20 cellular contexts compared by ENCODE assay signal in the genomic region with DNA sequence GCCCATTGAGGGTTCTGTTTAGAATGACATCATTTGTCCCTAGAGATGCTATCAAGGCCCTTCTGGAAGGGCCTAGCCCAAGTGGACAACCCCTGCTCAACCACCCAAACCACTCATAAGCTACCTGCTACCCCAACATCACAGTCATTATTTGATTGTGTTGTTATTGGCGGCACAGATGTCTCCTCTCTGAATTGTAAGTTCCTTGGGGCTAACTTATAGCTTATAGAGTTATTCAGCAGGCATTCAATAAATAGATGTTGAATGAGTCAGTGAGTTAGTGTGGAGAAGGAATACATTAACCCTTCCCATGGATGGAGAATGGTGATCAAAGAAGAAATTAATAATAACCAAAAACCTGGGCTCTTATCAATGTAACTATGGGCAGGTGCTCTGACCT.
DNase-seq lines count a peak whose midpoint lies in the region; ATAC-seq and TF ChIP-seq lines count a peak whose summit lies in the region.
"Had no signal": no experiment of that assay in that cellular context is flagged by ENCODE, and none has a peak within 500 bp of the region (broad histone marks: within the 10 kb centered on the region; RNA-seq: fewer than 3 reads in every experiment).

No MANE protein-coding gene starts in this region.

- peak; percentile 56 for DNase-seq in ELR (ENCODE audit: low read depth)
- DNase-seq in PC-3, result peak; percentile 19
- DNase-seq in choroid plexus epithelial cell (ENCODE audit: low read depth), result peak; percentile 28
- peak; percentile 80 for DNase-seq in osteoblast (ENCODE audit: insufficient read length, low spot score, missing footprints)
- no peak for DNase-seq in tibial nerve (ENCODE audit: low spot score in 2 of 2)
- no peak for DNase-seq in A172 (ENCODE audit: low spot score)
- DNase-seq in AG20443 (ENCODE audit: low spot score), result no peak
- DNase-seq: DMS 273 treated with DMSO at 0.1 percent for 48 hours, DND-41, GF-D8, NCI-H1417 treated with DMSO at 0.1 percent for 48 hours, NCI-H187 treated with DMSO at 0.1 percent for 48 hours, NCI-H226, NCI-H524, NCI-H82, SJCRH30 had no signal

- H3K4me2 ChIP-seq in PC-3 (ENCODE audit: low read length) (no peak overlapping the region), osteoblast (ENCODE audit: insufficient read depth, low read length) (no peak overlapping the region)

- no peak overlapping the region for H2AFZ ChIP-seq in PC-3 (ENCODE audit: low read length)
- no peak overlapping the region for H2AFZ ChIP-seq in osteoblast (ENCODE audit: low read length)

- no peak overlapping the region for H3K4me3 ChIP-seq in PC-3 (ENCODE audit: low read length)
- no peak overlapping the region for H3K4me3 ChIP-seq in choroid plexus epithelial cell (ENCODE audit: low read depth, low read length)
- H3K4me3 ChIP-seq in osteoblast (ENCODE audit: insufficient read depth, low read length), result no peak overlapping the region
- H3K4me3 ChIP-seq in tibial nerve, result no peak overlapping the region
- H3K4me3 ChIP-seq: SJCRH30 had no signal

- H3K27ac ChIP-seq in PC-3 (ENCODE audit: low read length) (no peak overlapping the region), osteoblast (ENCODE audit: low read depth, low read length) (no peak overlapping the region), tibial nerve (no peak overlapping the region)
- H3K27ac ChIP-seq: C4-2B, KMS-11, RWPE1, SJCRH30 had no signal

- H3K4me1 ChIP-seq in PC-3 (ENCODE audit: insufficient read depth, low read length) (no peaks in the 10 kb centered on the region), osteoblast (ENCODE audit: insufficient read depth, low read length) (peaks cover 17% of the 10 kb centered on the region), tibial nerve (peaks cover 0 to 12% (median 0%) of the 10 kb centered on the region in 4 donors)
- H3K4me1 ChIP-seq: SJCRH30 had no signal

- H3K79me2 ChIP-seq in PC-3 (ENCODE audit: low read length), result no peaks in the 10 kb centered on the region
- no peaks in the 10 kb centered on the region for H3K79me2 ChIP-seq in osteoblast (ENCODE audit: insufficient read depth, low read length)

- no peak for TF ChIP-seq CTCF in PC-3 (conservative IDR thresholded peaks at IDR 0.05; ENCODE audit: low read depth, low read length)
- no peak for TF ChIP-seq CTCF in choroid plexus epithelial cell (conservative IDR thresholded peaks at IDR 0.05; ENCODE audit: low read depth, low read length)
- no peak for TF ChIP-seq CTCF in osteoblast (IDR thresholded peaks at IDR 0.05; ENCODE audit: extremely low read depth, low read depth, low read length)
- TF ChIP-seq CTCF in tibial nerve (IDR thresholded peaks at IDR 0.05), result no peak

- H3K9me3 ChIP-seq in PC-3 (ENCODE audit: low read length) (no peaks in the 10 kb centered on the region), osteoblast (ENCODE audit: low read depth, low read length) (no peaks in the 10 kb centered on the region), tibial nerve (no peaks in the 10 kb centered on the region)
- H3K9me3 ChIP-seq: SJCRH30 had no signal

- no peaks in the 10 kb centered on the region for H3K9me2 ChIP-seq in PC-3 (replicated peaks; ENCODE audit: low read length)

- intact Hi-C loops in PC-3 (cut with micrococcal nuclease), result no loop called here

- no peaks in the 10 kb centered on the region for H3K27me3 ChIP-seq in PC-3 (ENCODE audit: low read length)
- H3K27me3 ChIP-seq in osteoblast (ENCODE audit: insufficient read depth, low read length), result peaks cover 17% of the 10 kb centered on the region
- H3K27me3 ChIP-seq in tibial nerve, result no peaks in the 10 kb centered on the region
- H3K27me3 ChIP-seq: SJCRH30 had no signal

- H3K36me3 ChIP-seq in PC-3 (ENCODE audit: low read depth, low read length) (no peaks in the 10 kb centered on the region), osteoblast (ENCODE audit: insufficient read depth, low read length) (no peaks in the 10 kb centered on the region), tibial nerve (no peaks in the 10 kb centered on the region)
- H3K36me3 ChIP-seq: SJCRH30 had no signal

- no peak overlapping the region for H3K9ac ChIP-seq in PC-3 (ENCODE audit: low read length)
- H3K9ac ChIP-seq: KMS-11 had no signal

- ATAC-seq in PC-3 (no peak), GM21381 (IDR thresholded peaks at IDR 0.05; ENCODE audit: unreplicated experiment) (no peak)

- no peak for TF ChIP-seq POLR2A in tibial nerve (IDR thresholded peaks at IDR 0.05)

- 75 to 83% methylated on average over 1 of the region's 1 CpG for WGBS in tibial nerve, 2 donors

- CTCF ChIA-PET in PC-3 (lab: Charles Lee), result no interaction called here

- no peak for TF ChIP-seq EP300 in tibial nerve (IDR thresholded peaks at IDR 0.05)

- BruUV-seq in PC-3 (replicated peaks; lab: Mats Ljungman, UMichigan), result no TSS peak

- H3F3A ChIP-seq in PC-3 (ENCODE audit: low read length, unreplicated experiment), result no peaks in the 10 kb centered on the region

- H4K20me1 ChIP-seq in PC-3 (ENCODE audit: low read length), result no peaks in the 10 kb centered on the region
- no peaks in the 10 kb centered on the region for H4K20me1 ChIP-seq in osteoblast (ENCODE audit: insufficient read depth, low read length)

- POLR2A ChIA-PET in PC-3 (lab: Charles Lee; ENCODE audit: unreplicated experiment), result no interaction called here

Comparison
In these comparisons a context has a peak if more than half of its experiments do, and no peak if none do; other contexts are left out.
1. DNase-seq: peak in ELR (single experiment), PC-3 (single experiment), choroid plexus epithelial cell (single experiment) and osteoblast (single experiment); none in tibial nerve (0 of 2), A172 (single experiment) and AG20443 (single experiment).